Comparison of ENCODE assay signal across 14 cellular contexts in genomic region chr19:50551713-50552187, GRCh38. TPM values are rescaled to one million over a fixed set of nuclear protein-coding genes. Genes with fewer than 3 reads are reported as not detected.
A peak's percentile ranks its signal among the peaks of the same experiment; 100 is the strongest.
DNase-seq lines count a peak whose midpoint lies in the region; ATAC-seq and TF ChIP-seq lines count a peak whose summit lies in the region.
"Had no signal": no experiment of that assay in that cellular context is flagged by ENCODE, and none has a peak within 500 bp of the region (broad histone marks: within the 10 kb centered on the region; RNA-seq: fewer than 3 reads in every experiment).

No MANE protein-coding gene starts in this region.

- H3K27ac Mint-ChIP-seq in activated CD4-positive, alpha-beta memory T cell treated with anti-CD3 and anti-CD28 coated beads, Interleukin-2, amount 10 ng/mL, durations not matched to agents 7 days and 5 days, result no peak overlapping the region

- H3K79me2 ChIP-seq in SK-N-SH (ENCODE audit: insufficient read depth), result no peaks in the 10 kb centered on the region

- 12% methylated on average over 22 of the region's 23 CpGs for WGBS in SK-N-SH (ENCODE audit: low lambda C conversion rate)
- WGBS in gastroesophageal sphincter (ENCODE audit: low coverage in 1 of 2), 2 donors, result 0% methylated on average over 1 to 2 of the region's 23 CpGs

- peak overlapping the region; percentile 49 to 72 (median 59) for H3K4me2 ChIP-seq in BLaER1 treated with 17β-estradiol and CSF1 and Interleukin-3, amounts not matched to agents 10 nM and 100 nM
- peak overlapping the region; percentile 52; the same call in 1 of the 2 replicates for H3K4me2 ChIP-seq in SK-N-SH

- no peak overlapping the region for H3K27ac ChIP-seq in BLaER1 treated with 17β-estradiol and CSF1 and Interleukin-3, amounts not matched to agents 10 nM and 100 nM
- no peak overlapping the region; a peak in 1 of 4 replicates for H3K27ac ChIP-seq in SK-N-SH (ENCODE audit: low read depth in 2 of 2, low read length in 1 of 2)
- H3K27ac ChIP-seq in gastroesophageal sphincter, result peak overlapping the region in 2 of 4 donors; percentile 48 to 68
- H3K27ac ChIP-seq: lower lobe of right lung, VCaP had no signal

- TF ChIP-seq CTCF in SK-N-SH (IDR thresholded peaks at IDR 0.05) (no peak), gastroesophageal sphincter (IDR thresholded peaks at IDR 0.05) (no peak)

- no peak overlapping the region for H3K4me3 Mint-ChIP-seq in activated CD4-positive, alpha-beta memory T cell treated with anti-CD3 and anti-CD28 coated beads, Interleukin-2, amount 10 ng/mL, durations not matched to agents 7 days and 5 days

- ATAC-seq in gastroesophageal sphincter (peak; percentile 47), GM21367 (IDR thresholded peaks at IDR 0.05; ENCODE audit: unreplicated experiment) (no peak), HG03045 (IDR thresholded peaks at IDR 0.05; ENCODE audit: unreplicated experiment) (no peak)
- ATAC-seq: lower lobe of right lung had no signal

- peaks cover 23 to 56% (median 43%) of the 10 kb centered on the region in 11 experiments; a peak in 21 of 22 replicates for H3K27me3 ChIP-seq in BLaER1 treated with 17β-estradiol and CSF1 and Interleukin-3, amounts not matched to agents 10 nM and 100 nM
- H3K27me3 ChIP-seq in SK-N-SH (ENCODE audit: insufficient read depth), result no peaks in the 10 kb centered on the region
- peaks cover 89% of the 10 kb centered on the region for H3K27me3 ChIP-seq in gastroesophageal sphincter

- TF ChIP-seq EP300 in SK-N-SH (IDR thresholded peaks at IDR 0.05; ENCODE audit: borderline replicate concordance in 1 of 2, low read depth in 1 of 2, low read length in 1 of 2), result no peak
- no peak for TF ChIP-seq EP300 in gastroesophageal sphincter (IDR thresholded peaks at IDR 0.05)

- POLR2A ChIA-PET in SK-N-SH (lab: Yijun Ruan, JAX), result interaction anchor here (0.6 kb wide), 1 partner anchor 229 kb away, joined by 3 read pairs; no protein-coding TSS in a partner anchor
- POLR2A ChIA-PET in activated CD4-positive, alpha-beta memory T cell treated with anti-CD3 and anti-CD28 coated beads, Interleukin-2, amount 10 ng/mL, durations not matched to agents 7 days and 5 days (lab: Charles Lee), result no interaction called here

- H3K4me1 Mint-ChIP-seq in activated CD4-positive, alpha-beta memory T cell treated with anti-CD3 and anti-CD28 coated beads, Interleukin-2, amount 10 ng/mL, durations not matched to agents 7 days and 5 days, result peaks cover 10% of the 10 kb centered on the region

- no peak for TF ChIP-seq RAD21 in SK-N-SH (IDR thresholded peaks at IDR 0.05; ENCODE audit: low read length)

- TF ChIP-seq POLR2A in gastroesophageal sphincter (IDR thresholded peaks at IDR 0.05), result no peak

- peaks cover 37% of the 10 kb centered on the region for H3K27me3 Mint-ChIP-seq in activated CD4-positive, alpha-beta memory T cell treated with anti-CD3 and anti-CD28 coated beads, Interleukin-2, amount 10 ng/mL, durations not matched to agents 7 days and 5 days

- DNase-seq in SK-N-SH (peak; percentile 70), nucleus accumbens (lab: John Stamatoyannopoulos, UW) (peak in 53 of 56 donors; percentile 14 to 87 (median 67))
- no peak for DNase-seq in activated CD4-positive, alpha-beta memory T cell treated with anti-CD3 and anti-CD28 coated beads, Interleukin-2, amount 10 ng/mL, durations not matched to agents 7 days and 5 days
- no peak for DNase-seq in activated naive CD4-positive, alpha-beta T cell treated with anti-CD3 and anti-CD28 coated beads, Interleukin-2, amount 50 U/mL, for 16 hours
- DNase-seq: GF-D8, lower lobe of right lung, NCI-H526 had no signal

- H3K4me3 ChIP-seq in BLaER1 treated with 17β-estradiol and CSF1 and Interleukin-3, amounts not matched to agents 10 nM and 100 nM, result no peak overlapping the region; a peak in 2 of 20 replicates
- no peak overlapping the region for H3K4me3 ChIP-seq in SK-N-SH (ENCODE audit: low read depth in 2 of 2, low read length in 1 of 2)
- peak overlapping the region; percentile 30 to 53 for H3K4me3 ChIP-seq in gastroesophageal sphincter

- no peaks in the 10 kb centered on the region for H3K36me3 ChIP-seq in BLaER1 treated with 17β-estradiol and CSF1 and Interleukin-3, amounts not matched to agents 10 nM and 100 nM
- H3K36me3 ChIP-seq in SK-N-SH (replicated peaks in 1 of 2; ENCODE audit: control insufficient read depth in 1 of 2, insufficient read depth in 2 of 2, low read length in 1 of 2) (no peaks in the 10 kb centered on the region), gastroesophageal sphincter (no peaks in the 10 kb centered on the region)
- H3K36me3 ChIP-seq: lower lobe of right lung had no signal

- no peaks in the 10 kb centered on the region for H3F3A ChIP-seq in SK-N-SH (replicated peaks; ENCODE audit: insufficient read depth)

- H3K36me3 Mint-ChIP-seq in activated CD4-positive, alpha-beta memory T cell treated with anti-CD3 and anti-CD28 coated beads, Interleukin-2, amount 10 ng/mL, durations not matched to agents 7 days and 5 days (ENCODE audit: low read depth), result no peaks in the 10 kb centered on the region

- no peak overlapping the region for H2AFZ ChIP-seq in SK-N-SH (ENCODE audit: low read depth)

- peaks cover 19 to 58% (median 36%) of the 10 kb centered on the region in 10 experiments for H3K4me1 ChIP-seq in BLaER1 treated with 17β-estradiol and CSF1 and Interleukin-3, amounts not matched to agents 10 nM and 100 nM
- peaks cover 0 to 27% of the 10 kb centered on the region in 2 experiments; a peak in 1 of 4 replicates for H3K4me1 ChIP-seq in SK-N-SH (ENCODE audit: control insufficient read depth in 1 of 2, insufficient read depth in 2 of 2, low read depth in 1 of 2, low read length in 1 of 2)
- peaks cover 0 to 52% (median 10%) of the 10 kb centered on the region in 3 donors for H3K4me1 ChIP-seq in gastroesophageal sphincter

- H3K9me2 ChIP-seq in SK-N-SH, result no peaks in the 10 kb centered on the region

- H4K20me1 ChIP-seq in BLaER1 treated with 17β-estradiol and CSF1 and Interleukin-3, amounts not matched to agents 10 nM and 100 nM, result no peaks in the 10 kb centered on the region; a peak in 1 of 22 replicates
- H4K20me1 ChIP-seq in SK-N-SH (ENCODE audit: insufficient read depth), result peaks cover 11% of the 10 kb centered on the region; the same call in 1 of the 2 replicates

- no peaks in the 10 kb centered on the region for H3K9me3 ChIP-seq in BLaER1 treated with 17β-estradiol and CSF1 and Interleukin-3, amounts not matched to agents 10 nM and 100 nM (replicated peaks in 1 of 11)
- H3K9me3 ChIP-seq in SK-N-SH (no peaks in the 10 kb centered on the region), gastroesophageal sphincter (no peaks in the 10 kb centered on the region)
- H3K9me3 ChIP-seq: lower lobe of right lung had no signal

- H3K9me3 Mint-ChIP-seq in activated CD4-positive, alpha-beta memory T cell treated with anti-CD3 and anti-CD28 coated beads, Interleukin-2, amount 10 ng/mL, durations not matched to agents 7 days and 5 days, result no peaks in the 10 kb centered on the region

- H3K9ac ChIP-seq in BLaER1 treated with 17β-estradiol and CSF1 and Interleukin-3, amounts not matched to agents 10 nM and 100 nM, result peak overlapping the region in 1 of 11 experiments; percentile 20; a peak in 1 of 22 replicates
- H3K9ac ChIP-seq in SK-N-SH, result no peak overlapping the region

- CTCF ChIA-PET in SK-N-SH (lab: Yijun Ruan, JAX), result interaction anchor here (0.9 kb wide), 1 partner anchor 14 kb away, joined by 4 read pairs; no protein-coding TSS in a partner anchor
- CTCF ChIA-PET in activated CD4-positive, alpha-beta memory T cell treated with anti-CD3 and anti-CD28 coated beads, Interleukin-2, amount 10 ng/mL, durations not matched to agents 7 days and 5 days (lab: Charles Lee), result no interaction called here

TF ChIP-seq in SK-N-SH, 30 proteins besides CTCF, POLR2A, EP300 and RAD21 (continues in another document):
- TF ChIP-seq NFIC (IDR thresholded peaks at IDR 0.05; ENCODE audit: borderline replicate concordance) (no peak), GATA2 (CRISPR knock-in tag; IDR thresholded peaks at IDR 0.05) (no peak), TEAD4 (IDR thresholded peaks at IDR 0.05; ENCODE audit: borderline replicate concordance, insufficient read depth) (no peak), RCOR1 (IDR thresholded peaks at IDR 0.05; ENCODE audit: low read length) (no peak), JUND (IDR thresholded peaks at IDR 0.05) (no peak), FOSL2 (IDR thresholded peaks at IDR 0.05; ENCODE audit: borderline replicate concordance, low read depth) (no peak), SIN3A (IDR thresholded peaks at IDR 0.05; ENCODE audit: borderline replicate concordance, low read depth, low read length) (no peak), GABPA (IDR thresholded peaks at IDR 0.05; ENCODE audit: low read depth) (no peak), YY1 (IDR thresholded peaks at IDR 0.05; ENCODE audit: low read depth) (no peak), EZH2phosphoT487 (IDR thresholded peaks at IDR 0.05; ENCODE audit: borderline replicate concordance, low read depth) (no peak), FOXM1 (IDR thresholded peaks at IDR 0.05; ENCODE audit: low read depth) (no peak), ELF1 (IDR thresholded peaks at IDR 0.05) (no peak)

RNA-seq across cellular contexts. Expression of gene LRRC4B, which starts 16.5 kb away (rescaled TPM):
- polyA plus RNA-seq in SK-N-SH (2012; rRNA removed), result 5.4 and 6.9 TPM in 2 replicates
- polyA plus RNA-seq in SK-N-SH (2012; cell fraction: cytosol; rRNA removed), result 2.5 and 6.5 TPM in 2 replicates
- 5.2 and 6.2 TPM in 2 replicates for polyA plus RNA-seq in SK-N-SH (2012; cell fraction: nucleus; rRNA removed)
- total RNA-seq in gastroesophageal sphincter, result 1 to 10 TPM; 5.0 to 9.3 (median 7.6) TPM
- not detected for total RNA-seq in activated CD4-positive, alpha-beta memory T cell treated with anti-CD3 and anti-CD28 coated beads, Interleukin-2, amount 10 ng/mL, durations not matched to agents 7 days and 5 days
- total RNA-seq: fibroblast of villous mesenchyme had no signal

RNA-seq across cellular contexts. Expression of gene ASPDH, which starts 38.0 kb away (rescaled TPM):
- polyA plus RNA-seq in SK-N-SH (2012; rRNA removed), result 0.07 and 0.32 TPM in 2 replicates
- polyA plus RNA-seq in SK-N-SH (2012; cell fraction: cytosol; rRNA removed), result 0.17 and 0.25 TPM in 2 replicates
- polyA plus RNA-seq in SK-N-SH (2012; cell fraction: nucleus; rRNA removed), result 0.17 and 0.56 TPM in 2 replicates
- not detected for total RNA-seq in gastroesophageal sphincter
- total RNA-seq in activated CD4-positive, alpha-beta memory T cell treated with anti-CD3 and anti-CD28 coated beads, Interleukin-2, amount 10 ng/mL, durations not matched to agents 7 days and 5 days, result not detected
- total RNA-seq: fibroblast of villous mesenchyme, lower lobe of right lung had no signal
- polyA plus RNA-seq: BJ had no signal

RNA-seq across cellular contexts. Expression of gene JOSD2, which starts 40.8 kb away (rescaled TPM):
- polyA plus RNA-seq in SK-N-SH (2012; rRNA removed), result 71.5 and 81.2 TPM in 2 replicates
- 38.1 and 57.4 TPM in 2 replicates for polyA plus RNA-seq in SK-N-SH (2012; cell fraction: cytosol; rRNA removed)
- 54.2 and 76.0 TPM in 2 replicates for polyA plus RNA-seq in SK-N-SH (2012; cell fraction: nucleus; rRNA removed)
- total RNA-seq in gastroesophageal sphincter, result 10 to 100 TPM; 16.1 to 39.8 (median 26.1) TPM
- total RNA-seq in activated CD4-positive, alpha-beta memory T cell treated with anti-CD3 and anti-CD28 coated beads, Interleukin-2, amount 10 ng/mL, durations not matched to agents 7 days and 5 days, result 10 to 100 TPM; 44.7 to 51.4 TPM

Comparison
In these comparisons a context has a peak if more than half of its experiments do, and no peak if none do; other contexts are left out.
1. H3K4me3 ChIP-seq: peak in gastroesophageal sphincter (2 of 2); none in BLaER1 treated with 17β-estradiol and CSF1 and Interleukin-3, amounts not matched to agents 10 nM and 100 nM (0 of 10) and SK-N-SH (0 of 2).
2. DNase-seq: peak in SK-N-SH (single experiment) and nucleus accumbens (53 of 56); none in activated CD4-positive, alpha-beta memory T cell treated with anti-CD3 and anti-CD28 coated beads, Interleukin-2, amount 10 ng/mL, durations not matched to agents 7 days and 5 days (single experiment) and activated naive CD4-positive, alpha-beta T cell treated with anti-CD3 and anti-CD28 coated beads, Interleukin-2, amount 50 U/mL, for 16 hours (single experiment).
3. RNA of gene LRRC4B, which starts 16.5 kb away (total RNA-seq): 5.0 to 9.3 TPM in gastroesophageal sphincter; not detected in activated CD4-positive, alpha-beta memory T cell treated with anti-CD3 and anti-CD28 coated beads, Interleukin-2, amount 10 ng/mL, durations not matched to agents 7 days and 5 days; every median in the first group is over 4 times any median in the second.